In genomic region chr16:83952940-83953795, GRCh38 we compare ENCODE assay signal across 8 cellular contexts. TPM values are rescaled to one million over a fixed set of nuclear protein-coding genes. Genes with fewer than 3 reads are reported as not detected.
A peak's percentile ranks its signal among the peaks of the same experiment; 100 is the strongest.
DNase-seq lines count a peak whose midpoint lies in the region; ATAC-seq and TF ChIP-seq lines count a peak whose summit lies in the region.

OSGIN1 (plus strand) TSS chr16:83953240; CDS start chr16:83957672, 4,432 bp downstream.

- DNase-seq in 8988T (peak; percentile 90), NCI-H2196 treated with DMSO at 0.1 percent for 48 hours (lab: John Stamatoyannopoulos, UW; ENCODE audit: unreplicated experiment) (peak; percentile 70), chondrocyte (ENCODE audit: low spot score) (no peak), kidney tubule cell (ENCODE audit: low spot score) (peak; percentile 94)
- peak; percentile 80 to 81 for DNase-seq in stimulated activated CD4-positive, alpha-beta T cell treated with anti-CD3 and anti-CD28 coated beads, Interleukin-15, amount 100 ng/mL, for 48 hours (ENCODE audit: low read depth in 2 of 2)

- peak within 1 kb of the TSS; percentile 71 for H3K4me3 Mint-ChIP-seq in chondrocyte (ENCODE audit: unreplicated experiment)

- H3K27me3 Mint-ChIP-seq in chondrocyte (ENCODE audit: low read depth): no peaks in the 10 kb centered on the region

- H3K9me3 Mint-ChIP-seq in chondrocyte (ENCODE audit: low read depth): no peaks in the 10 kb centered on the region

- no peak for TF ChIP-seq CTCF in chondrocyte (IDR thresholded peaks at IDR 0.05)

- ATAC-seq in GM18519 (IDR thresholded peaks at IDR 0.05; ENCODE audit: low FRiP score, unreplicated experiment) (peak; percentile 44), HG03064 (IDR thresholded peaks at IDR 0.05; ENCODE audit: low read depth, unreplicated experiment) (peak; percentile 77)
- peak; percentile 94 to 95 for ATAC-seq in activated CD4-positive, CD25-positive, alpha-beta regulatory T cell treated with anti-CD3 and anti-CD28 coated beads, Interleukin-2, amount 50 U/mL, for 24 hours

- H3K27ac Mint-ChIP-seq in chondrocyte (ENCODE audit: unreplicated experiment): peak within 1 kb of the TSS; percentile 86

- no peaks in the 10 kb centered on the region for H3K36me3 Mint-ChIP-seq in chondrocyte (ENCODE audit: low read depth)

- H3K4me1 Mint-ChIP-seq in chondrocyte (ENCODE audit: low read depth): peaks cover 20% of the 10 kb centered on the region

RNA-seq across cellular contexts. Expression of gene OSGIN1, which starts in this region (rescaled TPM):
- 1.3 to 2.8 TPM (median 2.5 TPM) in 3 replicates for total RNA-seq in chondrocyte

Comparison
In these comparisons a context has a peak if more than half of its experiments do, and no peak if none do; other contexts are left out.
1. ATAC-seq: peak in every context shown above with its lines; median percentile 94 in activated CD4-positive, CD25-positive, alpha-beta regulatory T cell treated with anti-CD3 and anti-CD28 coated beads, Interleukin-2, amount 50 U/mL, for 24 hours; 77 in HG03064; 44 in GM18519.